ENCODE assay signal across 1 cellular context in the genomic region with DNA sequence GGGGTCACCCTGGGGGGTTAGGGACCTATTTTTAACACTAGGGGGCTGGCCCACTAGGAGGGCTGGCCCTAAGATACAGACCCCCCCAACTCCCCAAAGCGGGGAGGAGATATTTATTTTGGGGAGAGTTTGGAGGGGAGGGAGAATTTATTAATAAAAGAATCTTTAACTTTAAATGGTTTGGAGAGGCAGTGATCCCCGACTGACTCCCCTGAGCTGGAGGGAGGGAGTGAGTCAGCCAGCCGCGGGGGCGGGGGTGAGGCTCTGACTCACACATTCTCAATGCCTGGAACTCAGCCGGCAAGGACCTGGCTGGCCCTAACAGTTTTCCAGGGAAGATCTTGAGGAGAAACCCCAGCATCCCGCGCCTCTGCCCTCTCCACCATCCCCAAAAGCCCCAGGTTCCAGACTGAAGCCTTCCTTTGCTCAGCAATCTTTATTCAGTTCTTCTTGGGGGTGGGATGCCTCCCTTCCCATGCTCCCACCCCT.
TF ChIP-seq lines count a peak whose summit lies in the region.

No MANE protein-coding gene starts in this region.

TF ChIP-seq in HCT116, 20 proteins besides CTCF, POLR2A, EP300 and RAD21 (continued from another document):
- TF ChIP-seq, protein P1, sequence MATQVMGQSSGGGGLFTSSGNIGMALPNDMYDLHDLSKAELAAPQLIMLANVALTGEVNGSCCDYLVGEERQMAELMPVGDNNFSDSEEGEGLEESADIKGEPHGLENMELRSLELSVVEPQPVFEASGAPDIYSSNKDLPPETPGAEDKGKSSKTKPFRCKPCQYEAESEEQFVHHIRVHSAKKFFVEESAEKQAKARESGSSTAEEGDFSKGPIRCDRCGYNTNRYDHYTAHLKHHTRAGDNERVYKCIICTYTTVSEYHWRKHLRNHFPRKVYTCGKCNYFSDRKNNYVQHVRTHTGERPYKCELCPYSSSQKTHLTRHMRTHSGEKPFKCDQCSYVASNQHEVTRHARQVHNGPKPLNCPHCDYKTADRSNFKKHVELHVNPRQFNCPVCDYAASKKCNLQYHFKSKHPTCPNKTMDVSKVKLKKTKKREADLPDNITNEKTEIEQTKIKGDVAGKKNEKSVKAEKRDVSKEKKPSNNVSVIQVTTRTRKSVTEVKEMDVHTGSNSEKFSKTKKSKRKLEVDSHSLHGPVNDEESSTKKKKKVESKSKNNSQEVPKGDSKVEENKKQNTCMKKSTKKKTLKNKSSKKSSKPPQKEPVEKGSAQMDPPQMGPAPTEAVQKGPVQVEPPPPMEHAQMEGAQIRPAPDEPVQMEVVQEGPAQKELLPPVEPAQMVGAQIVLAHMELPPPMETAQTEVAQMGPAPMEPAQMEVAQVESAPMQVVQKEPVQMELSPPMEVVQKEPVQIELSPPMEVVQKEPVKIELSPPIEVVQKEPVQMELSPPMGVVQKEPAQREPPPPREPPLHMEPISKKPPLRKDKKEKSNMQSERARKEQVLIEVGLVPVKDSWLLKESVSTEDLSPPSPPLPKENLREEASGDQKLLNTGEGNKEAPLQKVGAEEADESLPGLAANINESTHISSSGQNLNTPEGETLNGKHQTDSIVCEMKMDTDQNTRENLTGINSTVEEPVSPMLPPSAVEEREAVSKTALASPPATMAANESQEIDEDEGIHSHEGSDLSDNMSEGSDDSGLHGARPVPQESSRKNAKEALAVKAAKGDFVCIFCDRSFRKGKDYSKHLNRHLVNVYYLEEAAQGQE (IDR thresholded peaks at IDR 0.05; ENCODE audit: low read depth) = no peak
- no peak for TF ChIP-seq EGR1 (IDR thresholded peaks at IDR 0.05; ENCODE audit: low read depth)
- no peak for TF ChIP-seq ATF3 (IDR thresholded peaks at IDR 0.05)
- no peak for TF ChIP-seq EZH2 (IDR thresholded peaks at IDR 0.05)
- no peak for TF ChIP-seq SP1 (IDR thresholded peaks at IDR 0.05; ENCODE audit: low read depth)
- TF ChIP-seq CBX3 (IDR thresholded peaks at IDR 0.05; ENCODE audit: low read depth) = no peak
- no peak for TF ChIP-seq ELF1 (IDR thresholded peaks at IDR 0.05; ENCODE audit: borderline replicate concordance, low read depth)
TF ChIP-seq in HCT116: peak in this region for 2.
